Comparison of ENCODE assay signal across 1 cellular context in genomic region chr9:94593459-94594345, GRCh38.
TF ChIP-seq lines count a peak whose summit lies in the region.

Gene FBP2, minus strand, starts transcription at chr9:94593824. Its CDS starts 98 bp downstream, at chr9:94593726.

TF ChIP-seq in endothelial cell of umbilical vein, 7 proteins besides CTCF, POLR2A, EP300 and RAD21:
- TF ChIP-seq, protein P1, sequence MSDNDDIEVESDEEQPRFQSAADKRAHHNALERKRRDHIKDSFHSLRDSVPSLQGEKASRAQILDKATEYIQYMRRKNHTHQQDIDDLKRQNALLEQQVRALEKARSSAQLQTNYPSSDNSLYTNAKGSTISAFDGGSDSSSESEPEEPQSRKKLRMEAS (IDR thresholded peaks at IDR 0.05; ENCODE audit: insufficient read depth, insufficient read length): no peak
- no peak for TF ChIP-seq JUN (IDR thresholded peaks at IDR 0.05; ENCODE audit: borderline replicate concordance, insufficient read depth, insufficient read length, low read depth)
- TF ChIP-seq EZH2 (IDR thresholded peaks at IDR 0.05; ENCODE audit: borderline replicate concordance, low read depth, low read length, severe bottlenecking): no peak
- TF ChIP-seq MYC (IDR thresholded peaks at IDR 0.05; ENCODE audit: low read depth, low read length): no peak
- no peak for TF ChIP-seq POLR2AphosphoS5 (IDR thresholded peaks at IDR 0.05; ENCODE audit: insufficient read depth, low read depth, low read length)
- TF ChIP-seq FOS (IDR thresholded peaks at IDR 0.05; ENCODE audit: borderline replicate concordance, insufficient read depth, low read length): no peak
- no peak for TF ChIP-seq GATA2 (IDR thresholded peaks at IDR 0.05; ENCODE audit: insufficient read depth, insufficient read length, low read depth, low read length)
